21 cellular contexts compared by ENCODE assay signal in genomic region chr2:211654211-211654780, GRCh38.
DNase-seq lines count a peak whose midpoint lies in the region; FAIRE-seq and TF ChIP-seq lines count a peak whose summit lies in the region.
"Had no signal": no experiment of that assay in that cellular context is flagged by ENCODE, and none has a peak within 500 bp of the region (broad histone marks: within the 10 kb centered on the region; RNA-seq: fewer than 3 reads in every experiment).

No MANE protein-coding gene starts in this region.

- peak; percentile 21 for FAIRE-seq in GM12892 (lab: Jason Lieb, UNC)
- FAIRE-seq: A549, GM12878 had no signal

- H3K27ac ChIP-seq in OCI-LY1 (ENCODE audit: low read depth, low read length, poor library complexity, severe bottlenecking) (no peak overlapping the region), osteoblast (ENCODE audit: low read depth, low read length) (no peak overlapping the region), trophoblast cell (ENCODE audit: low read depth, low read length) (no peak overlapping the region)
- H3K27ac ChIP-seq: 22Rv1; A549; BLaER1 treated with 17β-estradiol and CSF1 and Interleukin-3, amounts not matched to agents 10 nM and 100 nM; C4-2B had no signal

- H3K4me3 ChIP-seq in OCI-LY1 (ENCODE audit: low read depth, low read length, poor library complexity, severe bottlenecking) (no peak overlapping the region), osteoblast (ENCODE audit: insufficient read depth, low read length) (no peak overlapping the region), trophoblast cell (ENCODE audit: low read depth, low read length) (no peak overlapping the region)
- H3K4me3 ChIP-seq: A549; BLaER1 treated with 17β-estradiol and CSF1 and Interleukin-3, amounts not matched to agents 10 nM and 100 nM; GM12878 had no signal

- H3K14ac ChIP-seq in trophoblast cell (ENCODE audit: low read length) = no peak overlapping the region

- no peaks in the 10 kb centered on the region; the same call in 1 of the 2 replicates for H3K36me3 ChIP-seq in OCI-LY1 (ENCODE audit: insufficient read depth, low read length)
- no peaks in the 10 kb centered on the region for H3K36me3 ChIP-seq in osteoblast (ENCODE audit: insufficient read depth, low read length)
- H3K36me3 ChIP-seq in trophoblast cell (ENCODE audit: control insufficient read depth in 1 of 2, insufficient read depth in 2 of 2, low read length in 2 of 2) = no peaks in the 10 kb centered on the region
- H3K36me3 ChIP-seq: BLaER1 treated with 17β-estradiol and CSF1 and Interleukin-3, amounts not matched to agents 10 nM and 100 nM had no signal

- H4K20me1 ChIP-seq in OCI-LY1 (ENCODE audit: insufficient read depth, low read length) (no peaks in the 10 kb centered on the region), osteoblast (ENCODE audit: insufficient read depth, low read length) (no peaks in the 10 kb centered on the region)
- H4K20me1 ChIP-seq: BLaER1 treated with 17β-estradiol and CSF1 and Interleukin-3, amounts not matched to agents 10 nM and 100 nM had no signal

- H3K27me3 ChIP-seq in OCI-LY1 (ENCODE audit: insufficient read depth, low read length) (no peaks in the 10 kb centered on the region), osteoblast (ENCODE audit: insufficient read depth, low read length) (no peaks in the 10 kb centered on the region), trophoblast cell (ENCODE audit: insufficient read depth, low read length) (no peaks in the 10 kb centered on the region)
- H3K27me3 ChIP-seq: BLaER1 treated with 17β-estradiol and CSF1 and Interleukin-3, amounts not matched to agents 10 nM and 100 nM had no signal

- H3K9me3 ChIP-seq in OCI-LY1 (ENCODE audit: low read length) (no peaks in the 10 kb centered on the region), osteoblast (ENCODE audit: low read depth, low read length) (no peaks in the 10 kb centered on the region), trophoblast cell (ENCODE audit: insufficient read depth, low read depth, low read length) (no peaks in the 10 kb centered on the region)
- H3K9me3 ChIP-seq: A549; BLaER1 treated with 17β-estradiol and CSF1 and Interleukin-3, amounts not matched to agents 10 nM and 100 nM had no signal

- H2BK5ac ChIP-seq in trophoblast cell (ENCODE audit: low read depth, low read length, poor library complexity) = no peak overlapping the region

- no peaks in the 10 kb centered on the region for H3K79me1 ChIP-seq in trophoblast cell (ENCODE audit: low read length)

- no peak overlapping the region for H2BK120ac ChIP-seq in trophoblast cell (ENCODE audit: insufficient read depth, low read length, poor library complexity)

- H4K91ac ChIP-seq in trophoblast cell (ENCODE audit: low read depth, low read length) = no peak overlapping the region

- no peaks in the 10 kb centered on the region for H3K9me2 ChIP-seq in OCI-LY1 (ENCODE audit: low read depth, low read length)

- H4K12ac ChIP-seq in trophoblast cell (ENCODE audit: low read depth, low read length) = no peak overlapping the region

- TF ChIP-seq CTCF in OCI-LY1 (IDR thresholded peaks at IDR 0.05; ENCODE audit: low read length) (no peak), osteoblast (IDR thresholded peaks at IDR 0.05; ENCODE audit: extremely low read depth, low read depth, low read length) (no peak)

- H3K79me2 ChIP-seq in OCI-LY1 (ENCODE audit: insufficient read depth, low read length) (no peaks in the 10 kb centered on the region), osteoblast (ENCODE audit: insufficient read depth, low read length) (no peaks in the 10 kb centered on the region), trophoblast cell (ENCODE audit: control insufficient read depth, insufficient read depth, low read length, poor library complexity) (no peaks in the 10 kb centered on the region)

- H3K4me1 ChIP-seq in OCI-LY1 (ENCODE audit: insufficient read depth, low read length, severe bottlenecking) = peaks cover 6% of the 10 kb centered on the region
- H3K4me1 ChIP-seq in osteoblast (ENCODE audit: insufficient read depth, low read length) = no peaks in the 10 kb centered on the region
- H3K4me1 ChIP-seq in trophoblast cell (ENCODE audit: control insufficient read depth in 1 of 2, insufficient read depth in 2 of 2, low read length in 2 of 2) = no peaks in the 10 kb centered on the region
- H3K4me1 ChIP-seq: A549; BLaER1 treated with 17β-estradiol and CSF1 and Interleukin-3, amounts not matched to agents 10 nM and 100 nM had no signal

- DNase-seq in GM12892 (ENCODE audit: insufficient read length) (no peak), osteoblast (ENCODE audit: insufficient read length, low spot score, missing footprints) (peak; percentile 17), trophoblast cell (no peak), NCI-H2081 (lab: John Stamatoyannopoulos, UW) (no peak)
- DNase-seq: AML-193; CD4-positive, alpha-beta T cell; CD8-positive, alpha-beta memory T cell; COR-L47; DMS 273 treated with DMSO at 0.1 percent for 48 hours; DMS153; DMS53; DMS79; DND-41; EL; GDM1 had no signal

- H3K23ac ChIP-seq in trophoblast cell (ENCODE audit: low read length) = no peak overlapping the region

- no peak overlapping the region for H4K8ac ChIP-seq in trophoblast cell (ENCODE audit: low read depth, low read length)

- H3K18ac ChIP-seq in trophoblast cell (ENCODE audit: low read length) = no peak overlapping the region

- no peak overlapping the region for H3K4ac ChIP-seq in trophoblast cell (ENCODE audit: low read depth, low read length)

- H3K4me2 ChIP-seq in OCI-LY1 (ENCODE audit: low read length) (no peak overlapping the region), osteoblast (ENCODE audit: insufficient read depth, low read length) (no peak overlapping the region), trophoblast cell (ENCODE audit: low read length) (no peak overlapping the region)
- H3K4me2 ChIP-seq: A549; BLaER1 treated with 17β-estradiol and CSF1 and Interleukin-3, amounts not matched to agents 10 nM and 100 nM had no signal

- no peaks in the 10 kb centered on the region for H3F3A ChIP-seq in OCI-LY1 (ENCODE audit: insufficient read depth, low read length)

- no peak overlapping the region for H3K9ac ChIP-seq in OCI-LY1 (ENCODE audit: low read length)
- H3K9ac ChIP-seq in trophoblast cell (ENCODE audit: low read length) = no peak overlapping the region
- H3K9ac ChIP-seq: BLaER1 treated with 17β-estradiol and CSF1 and Interleukin-3, amounts not matched to agents 10 nM and 100 nM had no signal

- TF ChIP-seq POLR2A in GM12892 (IDR thresholded peaks at IDR 0.05; ENCODE audit: low read depth, low read length) = no peak

- H2AFZ ChIP-seq in OCI-LY1 (ENCODE audit: low read length) = peak overlapping the region; percentile 13; the same call in 1 of the 2 replicates
- H2AFZ ChIP-seq in osteoblast (ENCODE audit: low read length) = no peak overlapping the region
- no peak overlapping the region for H2AFZ ChIP-seq in trophoblast cell (ENCODE audit: insufficient read depth, low read length, poor library complexity)

- WGBS in trophoblast cell (ENCODE audit: extremely low coverage, insufficient coverage, insufficient read length) = no CpG with 5 or more reads among the region's 3 CpGs

- H2BK12ac ChIP-seq in trophoblast cell (ENCODE audit: low read length) = no peak overlapping the region

- no peak overlapping the region for H2AK5ac ChIP-seq in trophoblast cell (ENCODE audit: low read length)
